In genomic region chr2:221400411-221400810, GRCh38 we compare ENCODE assay signal across 6 cellular contexts.
"Had no signal": no experiment of that assay in that cellular context is flagged by ENCODE, and none has a peak within 500 bp of the region (broad histone marks: within the 10 kb centered on the region; RNA-seq: fewer than 3 reads in every experiment).

No MANE protein-coding gene starts in this region.

- DNase-seq: GOT3, H7, HFFc6, IMR-90 had no signal

- H3K36me3 ChIP-seq: HAP-1 had no signal

- H3K4me3 ChIP-seq: HAP-1, K562 had no signal

- H3K9me3 ChIP-seq: HAP-1 had no signal
